Comparison of ENCODE assay signal across 8 cellular contexts in the genomic region with DNA sequence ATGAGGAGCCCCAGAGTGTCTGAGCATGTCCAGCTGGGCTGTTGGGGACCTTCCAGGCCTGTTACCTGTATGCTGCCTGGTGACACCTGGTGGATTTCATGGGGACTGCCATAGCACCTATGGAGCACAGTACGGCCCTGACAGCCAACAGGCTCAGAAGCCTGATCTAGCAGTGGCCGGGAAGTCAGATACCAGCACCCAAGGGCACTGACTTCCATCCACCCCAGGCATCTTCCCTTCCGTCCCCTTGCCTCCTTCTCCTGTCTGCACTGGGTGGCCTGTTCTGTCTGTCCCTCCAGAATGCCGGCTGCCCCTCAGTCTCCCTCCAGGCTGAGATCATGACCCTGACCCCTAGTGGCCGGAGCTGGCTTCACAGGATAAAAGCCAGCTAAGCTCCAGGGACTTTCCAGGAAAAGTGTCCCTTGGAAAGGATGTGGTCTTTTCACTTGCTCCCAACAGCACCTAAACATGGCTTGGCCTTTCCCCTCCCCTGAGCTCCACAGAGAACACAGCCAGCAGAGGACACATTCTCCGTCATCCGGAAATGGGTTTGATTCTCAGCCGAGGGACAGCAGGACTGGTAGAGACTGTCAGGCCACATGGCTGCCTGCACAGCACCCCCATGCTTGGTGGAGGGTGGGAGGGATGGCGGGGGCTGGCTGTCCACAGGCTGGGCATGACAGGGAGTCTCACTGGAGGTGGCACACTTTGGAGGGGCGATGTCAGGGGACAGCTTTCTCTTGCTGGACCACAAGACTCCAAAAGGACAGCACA. TPM values are rescaled to one million over a fixed set of nuclear protein-coding genes. Genes with fewer than 3 reads are reported as not detected.
DNase-seq lines count a peak whose midpoint lies in the region; ATAC-seq and TF ChIP-seq lines count a peak whose summit lies in the region.

No MANE protein-coding gene starts in this region.

- intact Hi-C loops in CD14-positive monocyte (cut with micrococcal nuclease), result loop anchor here (5.0 to 10.0 kb wide), 2 partner anchors 467 to 474 kb away; no protein-coding TSS in a partner anchor

- peak; percentile 81 for ATAC-seq in GM21576 (IDR thresholded peaks at IDR 0.05; ENCODE audit: unreplicated experiment)

- no peak for DNase-seq in CD14-positive monocyte (ENCODE audit: low spot score)
- peak; percentile 42 for DNase-seq in LHCN-M2 (ENCODE audit: low read depth)
- peak; percentile 41 for DNase-seq in activated T-helper 1 cell treated with Interleukin-2 at 50 U/mL for 16 hours (ENCODE audit: low read depth)
- DNase-seq in germinal center (ENCODE audit: low spot score), result peak; percentile 63
- DNase-seq in progenitor cell of endocrine pancreas (ENCODE audit: low spot score, unreplicated experiment), result peak; percentile 60
- no peak for DNase-seq in NCI-H1694 treated with DMSO at 0.1 percent for 48 hours (lab: John Stamatoyannopoulos, UW)
- no peak for DNase-seq in cortex of kidney (lab: John Stamatoyannopoulos, UW)

- peaks cover 26 to 29% of the 10 kb centered on the region in 2 donors for H3K36me3 Mint-ChIP-seq in CD14-positive monocyte
- peaks cover 13% of the 10 kb centered on the region for H3K36me3 Mint-ChIP-seq in progenitor cell of endocrine pancreas (ENCODE audit: insufficient read depth)

- H3K4me1 Mint-ChIP-seq in CD14-positive monocyte, result peaks cover 7% of the 10 kb centered on the region
- peaks cover 1% of the 10 kb centered on the region for H3K4me1 Mint-ChIP-seq in progenitor cell of endocrine pancreas (ENCODE audit: low read depth)

- peak; percentile 81 for TF ChIP-seq CTCF in CD14-positive monocyte (IDR thresholded peaks at IDR 0.05)
- peak; percentile 91 for TF ChIP-seq CTCF in progenitor cell of endocrine pancreas (IDR thresholded peaks at IDR 0.05; ENCODE audit: unreplicated experiment)

- peaks cover 0 to 2% (median 2%) of the 10 kb centered on the region in 3 donors for H3K27me3 Mint-ChIP-seq in CD14-positive monocyte (ENCODE audit: low read depth in 3 of 3)
- H3K27me3 Mint-ChIP-seq in progenitor cell of endocrine pancreas, result peaks cover 6% of the 10 kb centered on the region

- H3K9me3 Mint-ChIP-seq in CD14-positive monocyte (peaks cover 0 to 3% (median 1%) of the 10 kb centered on the region in 7 donors), progenitor cell of endocrine pancreas (ENCODE audit: low read depth) (no peaks in the 10 kb centered on the region)

- H3K4me3 Mint-ChIP-seq in CD14-positive monocyte (peak overlapping the region; percentile 32 to 76), progenitor cell of endocrine pancreas (ENCODE audit: low read depth) (peak overlapping the region; percentile 61)

- H3K27ac Mint-ChIP-seq in CD14-positive monocyte (no peak overlapping the region), progenitor cell of endocrine pancreas (no peak overlapping the region)

RNA-seq across cellular contexts. Expression of a gene that starts 9.5 kb away (rescaled TPM):
- 100 to 1,000 TPM; 604 to 619 TPM for polyA plus RNA-seq in CD14-positive monocyte
- total RNA-seq in LHCN-M2 (2014; rRNA removed) (1,978 and 2,526 TPM in 2 replicates), progenitor cell of endocrine pancreas (1,639 and 1,699 TPM in 2 replicates)
- 3,918 TPM for polyA plus RNA-seq in LHCN-M2 (2012)

Comparison
In these comparisons a context has a peak if more than half of its experiments do, and no peak if none do; other contexts are left out.
1. DNase-seq: peak in LHCN-M2 (single experiment), activated T-helper 1 cell treated with Interleukin-2 at 50 U/mL for 16 hours (single experiment), germinal center (single experiment) and progenitor cell of endocrine pancreas (single experiment); none in CD14-positive monocyte (single experiment), NCI-H1694 treated with DMSO at 0.1 percent for 48 hours (single experiment) and cortex of kidney (single experiment).